In the genomic region with DNA sequence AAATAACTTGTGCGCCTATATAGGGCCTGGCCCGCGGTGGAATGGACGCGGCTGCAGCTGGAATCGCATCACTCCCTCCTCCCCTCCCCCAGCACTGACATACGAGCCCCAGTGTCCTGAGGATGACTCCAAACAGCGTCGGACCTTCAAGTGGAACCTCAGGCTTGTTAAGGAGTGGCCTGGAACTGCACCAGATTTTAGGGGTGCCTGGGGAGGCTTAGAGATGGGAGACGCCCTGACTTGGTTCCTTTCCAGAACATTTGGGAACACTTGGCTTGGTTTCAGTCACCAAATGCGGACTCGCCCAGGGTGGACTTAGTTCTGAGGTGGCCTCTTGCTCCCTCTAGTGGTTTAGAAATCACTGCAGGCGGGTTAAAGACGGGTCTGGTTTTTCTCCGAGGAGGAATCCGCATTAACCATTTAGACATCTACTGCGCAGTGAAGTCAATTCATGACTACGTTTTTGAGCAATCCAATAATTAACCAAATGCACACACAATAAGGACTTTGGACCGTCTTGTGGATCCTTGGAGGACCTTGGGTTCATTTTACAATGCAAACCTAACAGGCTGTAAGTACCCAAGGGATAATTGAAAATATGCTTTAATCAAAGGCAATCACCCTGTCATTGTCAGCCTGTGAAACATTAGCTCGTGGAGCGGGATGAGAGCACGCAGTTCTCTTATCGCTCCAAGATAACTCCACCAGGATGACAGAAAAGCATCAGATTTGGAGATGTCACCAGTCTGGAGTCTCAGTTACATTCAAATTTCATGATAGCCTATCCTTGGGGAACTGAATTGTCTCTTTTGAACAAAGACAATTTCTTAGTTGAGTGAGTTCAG, we compare ENCODE assay signal across 8 cellular contexts. TPM values are rescaled to one million over a fixed set of nuclear protein-coding genes. Genes with fewer than 3 reads are reported as not detected.
DNase-seq lines count a peak whose midpoint lies in the region; ATAC-seq, FAIRE-seq and TF ChIP-seq lines count a peak whose summit lies in the region.

No MANE protein-coding gene starts in this region.

- no peaks in the 10 kb centered on the region for H3K36me3 ChIP-seq in esophagus (ENCODE audit: control insufficient read depth in 2 of 2, insufficient read depth in 2 of 2, low read length in 1 of 2)
- H3K36me3 ChIP-seq in mucosa of descending colon (ENCODE audit: low read depth), result no peaks in the 10 kb centered on the region
- H3K36me3 ChIP-seq in stomach, result no peaks in the 10 kb centered on the region

- TF ChIP-seq POLR2A in stomach (IDR thresholded peaks at IDR 0.05), result no peak

- WGBS in esophagus, 2 donors, result 2% methylated on average over 23 of the region's 23 CpGs
- 1 to 2% (median 1%) methylated on average over 20 to 23 of the region's 23 CpGs for WGBS in stomach, 5 donors

- H3K9me3 ChIP-seq in esophagus (ENCODE audit: control insufficient read depth in 2 of 2, insufficient read depth in 1 of 2, low read depth in 1 of 2, low read length in 1 of 2) (no peaks in the 10 kb centered on the region), mucosa of descending colon (no peaks in the 10 kb centered on the region), stomach (no peaks in the 10 kb centered on the region)

- peaks cover 0 to 5% of the 10 kb centered on the region in 2 donors for H3K4me1 ChIP-seq in esophagus (ENCODE audit: control insufficient read depth in 2 of 2, insufficient read depth in 2 of 2, low read length in 1 of 2)
- peaks cover 6% of the 10 kb centered on the region for H3K4me1 ChIP-seq in mucosa of descending colon (ENCODE audit: low read depth)
- peaks cover 7 to 18% (median 13%) of the 10 kb centered on the region in 4 donors for H3K4me1 ChIP-seq in stomach

- peak; percentile 79 for TF ChIP-seq CTCF in mucosa of descending colon (IDR thresholded peaks at IDR 0.05)
- TF ChIP-seq CTCF in stomach (IDR thresholded peaks at IDR 0.05), result peak in 5 of 7 experiments; percentile 73 to 91 (median 89)

- ATAC-seq in mucosa of descending colon, result peak; percentile 90

- TF ChIP-seq EP300 in stomach (IDR thresholded peaks at IDR 0.05), result no peak

- peak; percentile 85 for DNase-seq in AG20443 (ENCODE audit: low spot score)
- peak; percentile 46 for DNase-seq in GM19239 (ENCODE audit: insufficient read length, low spot score)
- peak; percentile 70 for DNase-seq in HTR-8/SVneo (ENCODE audit: insufficient read length, low spot score)
- DNase-seq in NOMO-1 (lab: John Stamatoyannopoulos, UW; ENCODE audit: unreplicated experiment in 2 of 2), result peak; percentile 35 to 82
- peak; percentile 40 for DNase-seq in activated T-cell treated with anti-CD3 and anti-CD28 coated beads for 4 hours
- DNase-seq in mucosa of descending colon, result peak; percentile 53 to 83 (median 65)
- peak; percentile 74 for DNase-seq in stomach

- H3K27ac ChIP-seq in esophagus (ENCODE audit: low read depth in 2 of 2, low read length in 1 of 2) (peak overlapping the region in 1 of 2 donors; percentile 38), stomach (peak overlapping the region in 1 of 5 donors; percentile 42)

- intact Hi-C loops in mucosa of descending colon (cut with DNase I, micrococcal nuclease), result loop anchor here (5.0 to 10.0 kb wide), 2 partner anchors 286 to 513 kb away; no protein-coding TSS in a partner anchor
- intact Hi-C loops in stomach (cut with DNase I; ENCODE audit: low total_unique reads), result loop anchor here (5.0 kb wide), 1 partner anchor 1021 kb away; no protein-coding TSS in a partner anchor

- H3K4me3 ChIP-seq in esophagus (ENCODE audit: low read depth in 1 of 2, low read length in 2 of 2) (peak overlapping the region; percentile 20 to 29), mucosa of descending colon (no peak overlapping the region), stomach (peak overlapping the region; percentile 28 to 36 (median 29))

- FAIRE-seq in GM19239 (lab: Jason Lieb, UNC) (peak; percentile 95), HTR-8/SVneo (lab: Jason Lieb, UNC) (no peak)

- H3K27me3 ChIP-seq in esophagus (ENCODE audit: control insufficient read depth in 1 of 2, insufficient read depth in 2 of 2, low read length in 2 of 2) (no peaks in the 10 kb centered on the region), stomach (peaks cover 0 to 35% (median 10%) of the 10 kb centered on the region in 3 donors)

RNA-seq across cellular contexts. Expression of a gene that starts 11.2 kb away (rescaled TPM):
- polyA plus RNA-seq in esophagus (1 to 10 TPM; 3.9 to 7.4 TPM), stomach (10 to 100 TPM in 2 of 3 donors, 1 to 10 TPM in 1; 8.2 to 32.1 (median 19.3) TPM)
- total RNA-seq in mucosa of descending colon (100 to 1,000 TPM in 1 of 3 donors, 10 to 100 TPM in 2; 31.6 to 110 (median 60.6) TPM), stomach (100 to 1,000 TPM in 2 of 5 donors, 10 to 100 TPM in 3; 44.6 to 371 (median 84.0) TPM)
